1 cellular context compared by ENCODE assay signal in genomic region chr6:34459899-34460593, GRCh38.
TF ChIP-seq lines count a peak whose summit lies in the region.

No MANE protein-coding gene starts in this region.

TF ChIP-seq in K562, 482 proteins besides CTCF, POLR2A, EP300 and RAD21 (continued from another document):
- peak; percentile 90 for TF ChIP-seq DEAF1 (CRISPR knock-in tag; IDR thresholded peaks at IDR 0.05)
- 0 out of 2 replicates have a peak, but pooled peaks have one; percentile 16 for TF ChIP-seq ZNF384 (IDR thresholded peaks at IDR 0.05; ENCODE audit: low read depth, low read length)
- peak; percentile 19; the same call in 1 of the 2 replicates for TF ChIP-seq KLF16 (IDR thresholded peaks at IDR 0.05)
- 0 out of 2 replicates have a peak, but pooled peaks have one; percentile 51 for TF ChIP-seq MTA3 (IDR thresholded peaks at IDR 0.05; ENCODE audit: borderline replicate concordance)
- TF ChIP-seq ADNP (tag; IDR thresholded peaks at IDR 0.05), result 0 out of 2 replicates have a peak, but pooled peaks have one; percentile 29
- TF ChIP-seq ARNT (IDR thresholded peaks at IDR 0.05), result 0 out of 4 replicates have a peak, but pooled peaks of 1 of the 2 experiments have one; percentile 52
- TF ChIP-seq ZNF318 (IDR thresholded peaks at IDR 0.05; ENCODE audit: borderline replicate concordance in 1 of 2, low read depth in 1 of 2), result no peak
- TF ChIP-seq MAZ (CRISPR knock-in tag; conservative IDR thresholded peaks at IDR 0.05 in 1 of 2, IDR thresholded peaks at IDR 0.05 in 1 of 2), result peak in 1 of 2 experiments; percentile 52; a peak in 1 of 4 replicates
- peak; percentile 78 for TF ChIP-seq CHD4 (IDR thresholded peaks at IDR 0.05; ENCODE audit: insufficient read depth, insufficient replicate concordance, low read depth, low read length, poor library complexity, severe bottlenecking)
- TF ChIP-seq BRD9 (IDR thresholded peaks at IDR 0.05; ENCODE audit: low read depth, partially characterized antibody), result peak; percentile 76
- TF ChIP-seq SRF (CRISPR knock-in tag; IDR thresholded peaks at IDR 0.05), result no peak
- TF ChIP-seq SIN3A (IDR thresholded peaks at IDR 0.05; ENCODE audit: borderline replicate concordance in 2 of 2, control insufficient read depth in 1 of 2, low read depth in 2 of 2, low read length in 2 of 2), result no peak
- TF ChIP-seq HDAC8 (tag; IDR thresholded peaks at IDR 0.05), result no peak
- peak; percentile 38; the same call in 1 of the 2 replicates for TF ChIP-seq TRIM28 (IDR thresholded peaks at IDR 0.05)
- TF ChIP-seq CC2D1A (IDR thresholded peaks at IDR 0.05), result peak; percentile 87
- TF ChIP-seq SMC3 (conservative IDR thresholded peaks at IDR 0.05; ENCODE audit: insufficient read depth, low read depth, low read length), result peak; percentile 82
- peak; percentile 55; the same call in 1 of the 2 replicates for TF ChIP-seq CBX1 (IDR thresholded peaks at IDR 0.05; ENCODE audit: low read depth)
- 0 out of 2 replicates have a peak, but pooled peaks have one; percentile 28 for TF ChIP-seq ATF7 (IDR thresholded peaks at IDR 0.05)
- peak; percentile 28; the same call in 1 of the 2 replicates for TF ChIP-seq L3MBTL2 (IDR thresholded peaks at IDR 0.05)
- 0 out of 2 replicates have a peak, but pooled peaks have one; percentile 22 for TF ChIP-seq JUND (IDR thresholded peaks at IDR 0.05; ENCODE audit: borderline replicate concordance, low read depth, low read length)
- peak; percentile 29; the same call in 1 of the 3 replicates for TF ChIP-seq JUND (tag; IDR thresholded peaks at IDR 0.05; ENCODE audit: borderline replicate concordance, low read depth, low read length)
